In the genomic region with DNA sequence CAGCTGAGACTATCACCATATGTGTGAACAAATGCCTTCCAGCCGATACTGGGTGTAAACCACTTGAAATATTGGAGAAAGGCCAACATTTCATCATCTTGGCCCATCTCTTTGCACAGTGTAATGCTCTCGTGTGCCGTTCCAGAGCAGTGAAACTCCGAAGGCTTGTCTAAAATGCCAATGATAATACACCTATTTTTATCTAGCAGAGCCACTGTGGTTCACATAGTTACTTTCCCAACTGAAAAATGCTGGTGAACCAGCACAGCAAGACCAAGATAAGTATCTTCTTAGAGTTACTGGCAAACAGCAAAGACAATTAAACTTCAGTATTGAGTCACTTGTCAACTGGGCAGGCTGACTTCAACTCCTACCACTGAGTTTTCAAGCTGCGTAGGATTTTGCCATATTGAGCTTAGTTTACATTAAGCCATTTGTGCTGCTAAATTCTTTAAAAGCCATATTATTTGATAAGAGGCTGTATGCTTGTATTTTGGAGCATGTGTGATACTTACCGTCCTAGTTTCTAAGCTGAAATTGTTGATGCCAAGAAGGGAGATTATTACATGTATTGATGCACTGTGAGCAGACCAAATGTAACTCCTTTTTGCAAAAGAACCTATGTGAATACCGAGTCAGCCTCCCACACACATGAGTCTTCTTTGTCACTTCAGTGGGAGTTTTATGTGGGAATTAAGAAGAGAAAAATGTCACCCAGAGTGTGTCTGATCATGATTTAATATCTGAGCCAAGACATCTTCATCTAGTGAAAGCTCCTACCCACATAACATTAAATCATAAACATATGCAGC, we compare ENCODE assay signal across 13 cellular contexts.
DNase-seq lines count a peak whose midpoint lies in the region; ATAC-seq and TF ChIP-seq lines count a peak whose summit lies in the region.
"Had no signal": no experiment of that assay in that cellular context is flagged by ENCODE, and none has a peak within 500 bp of the region (broad histone marks: within the 10 kb centered on the region; RNA-seq: fewer than 3 reads in every experiment).

No MANE protein-coding gene starts in this region.

- no peak for ATAC-seq in Panc1
- ATAC-seq in GM21381 (IDR thresholded peaks at IDR 0.05; ENCODE audit: unreplicated experiment), result no peak

- no peaks in the 10 kb centered on the region for H3K27me3 ChIP-seq in Panc1 (ENCODE audit: control insufficient read depth, insufficient read depth, low read length)
- H3K27me3 ChIP-seq in prostate gland (replicated peaks; ENCODE audit: insufficient read depth), result no peaks in the 10 kb centered on the region
- H3K27me3 ChIP-seq: gastrocnemius medialis had no signal

- 15% methylated on average over 7 of the region's 7 CpGs for whole genome bisulfite sequencing in prostate gland

- TF ChIP-seq CTCF in Panc1 (IDR thresholded peaks at IDR 0.05) (no peak), fibroblast of the aortic adventitia (IDR thresholded peaks at IDR 0.05; ENCODE audit: insufficient read depth, low read length) (no peak), prostate gland (IDR thresholded peaks at IDR 0.05) (no peak)

- in situ Hi-C loops in Panc1 (cut with HindIII; ENCODE audit: low pct_unique_long_range_greater_than_20kb, low sequenced_read_pairs), result no loop called here

- peak; percentile 36 for DNase-seq in ELR (ENCODE audit: low read depth)
- DNase-seq in Panc1 (ENCODE audit: low read depth, low spot score), result no peak
- DNase-seq in fibroblast of the aortic adventitia (ENCODE audit: low read depth), result peak; percentile 95
- peak; percentile 82 for DNase-seq in prostate gland (ENCODE audit: low spot score)
- no peak for DNase-seq in SKM-1 (lab: John Stamatoyannopoulos, UW; ENCODE audit: unreplicated experiment)
- no peak for DNase-seq in activated T-cell treated with anti-CD3 and anti-CD28 coated beads for 4 hours
- no peak for DNase-seq in NCI-H774 (lab: John Stamatoyannopoulos, UW)
- DNase-seq: activated CD8-positive, alpha-beta memory T cell treated with anti-CD3 and anti-CD28 coated beads, Interleukin-2, amount 50 U/mL, for 48 hours; DMS153; gastrocnemius medialis; T-helper 1 cell had no signal

- CTCF ChIA-PET in Panc1 (lab: Charles Lee), result no interaction called here

- H3K4me3 ChIP-seq in Panc1 (ENCODE audit: low read depth in 2 of 2, low read length in 2 of 2), result no peak overlapping the region
- H3K4me3 ChIP-seq in fibroblast of the aortic adventitia (ENCODE audit: low read depth, low read length), result no peak overlapping the region
- H3K4me3 ChIP-seq in prostate gland, result no peak overlapping the region
- H3K4me3 ChIP-seq: gastrocnemius medialis, skin epidermis had no signal

- peak overlapping the region; percentile 36; the same call in 1 of the 2 replicates for H3K27ac ChIP-seq in Panc1 (ENCODE audit: low read length)
- H3K27ac ChIP-seq in prostate gland, result peak overlapping the region; percentile 8 to 38
- H3K27ac ChIP-seq: gastrocnemius medialis had no signal

- no TSS peak for BruUV-seq in Panc1 (replicated peaks; lab: Mats Ljungman, UMichigan)

- POLR2A ChIA-PET in Panc1 (lab: Charles Lee), result no interaction called here

- H3K4me1 ChIP-seq in Panc1 (ENCODE audit: control insufficient read depth, insufficient read depth, low read length), result no peaks in the 10 kb centered on the region
- peaks cover 2% of the 10 kb centered on the region for H3K4me1 ChIP-seq in prostate gland (replicated peaks)
- H3K4me1 ChIP-seq: gastrocnemius medialis had no signal

- H3K9me3 ChIP-seq in Panc1 (ENCODE audit: control insufficient read depth, insufficient read depth, low read depth, low read length), result no peaks in the 10 kb centered on the region; the same call in 1 of the 2 replicates
- no peaks in the 10 kb centered on the region for H3K9me3 ChIP-seq in prostate gland
- H3K9me3 ChIP-seq: gastrocnemius medialis had no signal

- TF ChIP-seq POLR2A in prostate gland (IDR thresholded peaks at IDR 0.05), result no peak

- H3K36me3 ChIP-seq in Panc1 (ENCODE audit: control insufficient read depth, insufficient read depth, low read length) (no peaks in the 10 kb centered on the region), prostate gland (no peaks in the 10 kb centered on the region)
- H3K36me3 ChIP-seq: gastrocnemius medialis had no signal

- intact Hi-C loops in Panc1 (cut with micrococcal nuclease; ENCODE audit: unreplicated experiment), result no loop called here
- intact Hi-C loops in prostate gland (cut with DNase I), result no loop called here

Comparison
In these comparisons a context has a peak if more than half of its experiments do, and no peak if none do; other contexts are left out.
1. DNase-seq: peak in ELR (single experiment), fibroblast of the aortic adventitia (single experiment) and prostate gland (single experiment); none in Panc1 (single experiment), SKM-1 (single experiment), activated T-cell treated with anti-CD3 and anti-CD28 coated beads for 4 hours (single experiment) and NCI-H774 (single experiment).